In the genomic region with DNA sequence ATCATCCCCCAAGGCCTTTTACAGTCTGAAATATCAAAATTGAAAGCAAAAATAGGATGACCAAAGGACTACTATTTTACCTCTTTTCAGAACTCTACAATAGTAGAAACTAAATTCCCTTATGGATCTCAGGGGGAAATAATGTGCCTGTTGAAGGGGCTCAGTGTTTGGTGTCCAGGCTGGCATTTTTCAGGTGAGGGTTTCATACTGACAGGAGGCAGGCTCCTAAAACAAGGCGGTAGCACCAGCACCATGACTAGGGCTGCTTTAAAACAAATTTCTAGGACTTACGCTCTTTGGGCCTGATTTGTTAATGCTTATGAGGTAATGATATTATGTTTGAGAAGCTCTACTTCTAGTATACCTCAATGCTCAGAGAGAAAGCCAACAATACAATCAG, we compare ENCODE assay signal across 24 cellular contexts. TPM values are rescaled to one million over a fixed set of nuclear protein-coding genes. Genes with fewer than 3 reads are reported as not detected.
DNase-seq lines count a peak whose midpoint lies in the region; ATAC-seq, FAIRE-seq and TF ChIP-seq lines count a peak whose summit lies in the region.
"Had no signal": no experiment of that assay in that cellular context is flagged by ENCODE, and none has a peak within 500 bp of the region (broad histone marks: within the 10 kb centered on the region; RNA-seq: fewer than 3 reads in every experiment).

No MANE protein-coding gene starts in this region.

- H3K79me2 ChIP-seq in HepG2 (ENCODE audit: insufficient read depth, low read length), result peaks cover 8% of the 10 kb centered on the region

- no peak overlapping the region for H3K4me2 ChIP-seq in HepG2 (ENCODE audit: low read depth, low read length)
- H3K4me2 ChIP-seq: BLaER1 treated with 17β-estradiol and CSF1 and Interleukin-3, amounts not matched to agents 10 nM and 100 nM; GM23338 had no signal

- H3K27ac Mint-ChIP-seq in activated CD4-positive, alpha-beta T cell treated with anti-CD3 and anti-CD28 coated beads for 36 hours, result peak overlapping the region; percentile 1
- peak overlapping the region; percentile 41; the same call in 1 of the 2 replicates for H3K27ac Mint-ChIP-seq in WTC11
- no peak overlapping the region for H3K27ac Mint-ChIP-seq in glutamatergic neuron (ENCODE audit: unreplicated experiment)
- H3K27ac Mint-ChIP-seq: GM23338, HFFc6 had no signal

- no peaks in the 10 kb centered on the region for H4K20me1 ChIP-seq in HepG2 (ENCODE audit: insufficient read depth, low read length)

- no peak for TF ChIP-seq POLR2A in HepG2 (IDR thresholded peaks at IDR 0.05; ENCODE audit: insufficient read depth in 1 of 2, low read depth in 2 of 2, low read length in 2 of 2)
- no peak for TF ChIP-seq POLR2A in right lobe of liver (IDR thresholded peaks at IDR 0.05)

- peaks cover 19% of the 10 kb centered on the region for H3K36me3 Mint-ChIP-seq in activated CD4-positive, alpha-beta T cell treated with anti-CD3 and anti-CD28 coated beads for 36 hours (ENCODE audit: low read depth)
- H3K36me3 Mint-ChIP-seq in WTC11 (peaks cover 31% of the 10 kb centered on the region), glutamatergic neuron (ENCODE audit: unreplicated experiment) (no peaks in the 10 kb centered on the region)

- no peak for DNase-seq in activated CD4-positive, alpha-beta T cell treated with anti-CD3 and anti-CD28 coated beads for 36 hours
- DNase-seq in activated CD4-positive, alpha-beta T cell treated with anti-CD3 and anti-CD28 coated beads, Interleukin-2, amount 50 U/mL, for 1 hour, result no peak
- DNase-seq in HepG2 (ENCODE audit: low spot score), result no peak
- no peak for DNase-seq in right lobe of liver
- DNase-seq in WTC11 (ENCODE audit: low spot score), result no peak
- no peak for DNase-seq in NCI-H524 (lab: John Stamatoyannopoulos, UW)
- no peak for DNase-seq in AG20443 (ENCODE audit: low spot score)
- no peak for DNase-seq in glutamatergic neuron
- DNase-seq: COR-L47; DMS53; HFFc6; KG1; MG63; NCI-H1092 treated with DMSO at 0.1 percent for 48 hours; NCI-H1694; NCI-H2107; NCI-H226; NCI-H526 treated with DMSO at 0.1 percent for 48 hours; NK-92 treated with Interleukin-12 subunit alpha and Interleukin-12 subunit beta, amount 100 ng/mL, for 24 hours had no signal

- H3K27me3 Mint-ChIP-seq in activated CD4-positive, alpha-beta T cell treated with anti-CD3 and anti-CD28 coated beads for 36 hours, result no peaks in the 10 kb centered on the region
- H3K27me3 Mint-ChIP-seq in WTC11 (ENCODE audit: low read depth) (no peaks in the 10 kb centered on the region), glutamatergic neuron (ENCODE audit: unreplicated experiment) (peaks cover 3% of the 10 kb centered on the region)

- 92% methylated on average over 2 of the region's 2 CpGs for WGBS in HepG2 (ENCODE audit: low lambda C conversion rate)
- 92% methylated on average over 2 of the region's 2 CpGs for WGBS in right lobe of liver (ENCODE audit: insufficient coverage, low coverage, low lambda C conversion rate, missing lambda C conversion rate)

- CTCF ChIA-PET in activated CD4-positive, alpha-beta T cell treated with anti-CD3 and anti-CD28 coated beads for 36 hours (lab: Charles Lee), result interaction anchor here (0.6 to 11.2 kb wide), 5 partner anchors 19 to 328 kb away, joined by 3 to 155 read pairs (median 4); a partner anchor contains a TSS
- CTCF ChIA-PET in HepG2 (lab: Yijun Ruan, JAX; ENCODE audit: low intra/inter-chr PET ratio, low total read pairs) (interaction anchor here (1.7 kb wide), 1 partner anchor 329 kb away, joined by 4 read pairs; no protein-coding TSS in a partner anchor), WTC11 (lab: Charles Lee) (interaction anchor here (1.9 kb wide), 1 partner anchor 326 kb away, joined by 6 read pairs; no protein-coding TSS in a partner anchor)

- H3K4me3 ChIP-seq in HepG2 (replicated peaks in 1 of 3; ENCODE audit: insufficient read depth in 1 of 3, low read depth in 2 of 3, low read length in 3 of 3) (no peak overlapping the region), right lobe of liver (no peak overlapping the region)
- H3K4me3 ChIP-seq: BLaER1 treated with 17β-estradiol and CSF1 and Interleukin-3, amounts not matched to agents 10 nM and 100 nM; GM23338; MG63; SJSA1 had no signal

- H3K27me3 ChIP-seq in HepG2 (ENCODE audit: control insufficient read depth in 1 of 2, insufficient read depth in 2 of 2, low read length in 2 of 2) (no peaks in the 10 kb centered on the region; a peak in 1 of 5 replicates), right lobe of liver (no peaks in the 10 kb centered on the region)
- H3K27me3 ChIP-seq: BLaER1 treated with 17β-estradiol and CSF1 and Interleukin-3, amounts not matched to agents 10 nM and 100 nM; MG63; SJSA1 had no signal

- no peak overlapping the region for H2AFZ ChIP-seq in HepG2 (ENCODE audit: low read length)
- H2AFZ ChIP-seq: GM23338 had no signal

- TF ChIP-seq EP300 in HepG2 (IDR thresholded peaks at IDR 0.05; ENCODE audit: low read depth in 2 of 2, low read length in 2 of 2) (no peak), HepG2 (CRISPR knock-in tag; IDR thresholded peaks at IDR 0.05; ENCODE audit: borderline replicate concordance) (no peak)

- in situ Hi-C loops in HepG2 (cut with HindIII; ENCODE audit: extremely low pct_ligation_motif_present, low pct_unique_long_range_greater_than_20kb), result no loop called here

- H3K36me3 ChIP-seq in HepG2 (replicated peaks in 1 of 2; ENCODE audit: control insufficient read depth in 1 of 2, insufficient read depth in 2 of 2, low read length in 2 of 2), result peaks cover 7 to 39% of the 10 kb centered on the region in 2 experiments
- peaks cover 0 to 44% (median 6%) of the 10 kb centered on the region in 4 donors for H3K36me3 ChIP-seq in right lobe of liver

- H3K9me3 ChIP-seq in HepG2 (ENCODE audit: low read length) (no peaks in the 10 kb centered on the region), right lobe of liver (no peaks in the 10 kb centered on the region)
- H3K9me3 ChIP-seq: BLaER1 treated with 17β-estradiol and CSF1 and Interleukin-3, amounts not matched to agents 10 nM and 100 nM; MG63; SJSA1 had no signal

- no peaks in the 10 kb centered on the region for H3K4me1 Mint-ChIP-seq in activated CD4-positive, alpha-beta T cell treated with anti-CD3 and anti-CD28 coated beads for 36 hours
- H3K4me1 Mint-ChIP-seq in WTC11, result peaks cover 9% of the 10 kb centered on the region; the same call in 1 of the 2 replicates
- H3K4me1 Mint-ChIP-seq in glutamatergic neuron (ENCODE audit: low read depth, unreplicated experiment), result no peaks in the 10 kb centered on the region

- TF ChIP-seq CTCF in HepG2 (CRISPR knock-in tag; IDR thresholded peaks at IDR 0.05) (no peak), right lobe of liver (IDR thresholded peaks at IDR 0.05) (no peak), WTC11 (IDR thresholded peaks at IDR 0.05) (no peak), glutamatergic neuron (IDR thresholded peaks at IDR 0.05; ENCODE audit: partially characterized antibody, unreplicated experiment) (no peak)

- POLR2A ChIA-PET in activated CD4-positive, alpha-beta T cell treated with anti-CD3 and anti-CD28 coated beads for 36 hours (lab: Charles Lee), result interaction anchor here (1.0 kb wide), 1 partner anchor 63 kb away, joined by 3 read pairs; no protein-coding TSS in a partner anchor
- POLR2A ChIA-PET in HepG2 (lab: Yijun Ruan, JAX), result no interaction called here
- POLR2A ChIA-PET in WTC11 (lab: Charles Lee), result no interaction called here

- H3K4me3 Mint-ChIP-seq in activated CD4-positive, alpha-beta T cell treated with anti-CD3 and anti-CD28 coated beads for 36 hours, result no peak overlapping the region
- H3K4me3 Mint-ChIP-seq in WTC11, result no peak overlapping the region
- no peak overlapping the region for H3K4me3 Mint-ChIP-seq in glutamatergic neuron (ENCODE audit: unreplicated experiment)
- H3K4me3 Mint-ChIP-seq: GM23338, HFFc6 had no signal

- no peak for ATAC-seq in activated CD4-positive, alpha-beta T cell treated with anti-CD3 and anti-CD28 coated beads for 36 hours
- ATAC-seq in HepG2, result no peak
- ATAC-seq in right lobe of liver, result no peak
- ATAC-seq in WTC11, result no peak
- ATAC-seq: GM23338 had no signal

- H3K4me1 ChIP-seq in HepG2 (ENCODE audit: insufficient read depth, low read length), result peaks cover 17% of the 10 kb centered on the region
- H3K4me1 ChIP-seq in right lobe of liver, result no peaks in the 10 kb centered on the region

- FAIRE-seq in HepG2 (lab: Jason Lieb, UNC), result no peak

- H3K9ac ChIP-seq in HepG2 (ENCODE audit: insufficient read depth, low read depth, low read length), result no peak overlapping the region

- no TSS peak for BruUV-seq in HepG2 (replicated peaks; lab: Mats Ljungman, UMichigan)

- no peak for TF ChIP-seq RAD21 in HepG2 (CRISPR knock-in tag; IDR thresholded peaks at IDR 0.05)

- intact Hi-C loops in activated CD4-positive, alpha-beta T cell treated with anti-CD3 and anti-CD28 coated beads for 36 hours (cut with DNase I, micrococcal nuclease), result no loop called here
- intact Hi-C loops in HepG2 (cut with micrococcal nuclease; ENCODE audit: unreplicated experiment) (no loop called here), right lobe of liver (cut with DNase I) (no loop called here)

- no peak overlapping the region for H3K27ac ChIP-seq in HepG2 (ENCODE audit: extremely low read length, insufficient read depth, low read length)
- H3K27ac ChIP-seq in right lobe of liver, result no peak overlapping the region
- H3K27ac ChIP-seq: 22Rv1; BLaER1 treated with 17β-estradiol and CSF1 and Interleukin-3, amounts not matched to agents 10 nM and 100 nM; HL-60; SJSA1 had no signal

- H3K9me3 Mint-ChIP-seq in activated CD4-positive, alpha-beta T cell treated with anti-CD3 and anti-CD28 coated beads for 36 hours (ENCODE audit: low read depth), result no peaks in the 10 kb centered on the region
- H3K9me3 Mint-ChIP-seq in WTC11 (no peaks in the 10 kb centered on the region), glutamatergic neuron (ENCODE audit: unreplicated experiment) (peaks cover 3% of the 10 kb centered on the region)
- H3K9me3 Mint-ChIP-seq: GM23338, HFFc6 had no signal

RNA-seq across cellular contexts. Expression of a gene that starts 5.2 kb away (rescaled TPM):
- total RNA-seq in activated CD4-positive, alpha-beta T cell treated with anti-CD3 and anti-CD28 coated beads for 36 hours, result 100 to 1,000 TPM; 119 to 130 TPM
- 170 and 172 TPM in 2 replicates for total RNA-seq in HepG2 (2016; rRNA removed; fragmentation: Illumina TruSeq; extraction: Trizol)
- 719 and 870 TPM in 2 replicates for total RNA-seq in HepG2 (2016; cell fraction: cytosol; rRNA removed; fragmentation: Illumina TruSeq; extraction: Trizol; ENCODE audit: low read depth)
- total RNA-seq in HepG2 (2016; cell fraction: insoluble cytoplasmic fraction; rRNA removed; fragmentation: Illumina TruSeq; extraction: Trizol), result 161 and 184 TPM in 2 replicates
- 416 and 482 TPM in 2 replicates for total RNA-seq in HepG2 (2016; cell fraction: membrane; rRNA removed; fragmentation: Illumina TruSeq; extraction: Trizol)
- 51.5 and 52.9 TPM in 2 replicates for total RNA-seq in HepG2 (2016; cell fraction: nucleus; rRNA removed; fragmentation: Illumina TruSeq; extraction: Trizol)
- polyA plus RNA-seq in HepG2 (2011; rRNA removed), result 59.1 and 89.7 TPM in 2 replicates
- 70.2 and 71.9 TPM in 2 replicates for polyA plus RNA-seq in HepG2 (2011; cell fraction: cytosol; rRNA removed)
- polyA plus RNA-seq in HepG2 (2011; cell fraction: nucleus; rRNA removed), result 16.6 and 17.4 TPM in 2 replicates
- 58.8 and 77.2 TPM in 2 replicates for polyA plus RNA-seq in HepG2 (2012)
- polyA plus RNA-seq in HepG2 (2016; cell fraction: cytosol; fragmentation: Illumina TruSeq; extraction: Trizol; ENCODE audit: low read depth), result 917 and 1,024 TPM in 2 replicates
- polyA plus RNA-seq in HepG2 (2016; cell fraction: insoluble cytoplasmic fraction; fragmentation: Illumina TruSeq; extraction: Trizol; ENCODE audit: low read depth), result 174 and 187 TPM in 2 replicates
- polyA plus RNA-seq in HepG2 (2016; cell fraction: membrane; fragmentation: Illumina TruSeq; extraction: Trizol; ENCODE audit: low read depth), result 432 and 498 TPM in 2 replicates
- polyA plus RNA-seq in HepG2 (2016; cell fraction: nucleus; fragmentation: Illumina TruSeq; extraction: Trizol; ENCODE audit: insufficient read depth, low read depth), result 94.6 and 103 TPM in 2 replicates
- polyA minus RNA-seq in HepG2 (2011; rRNA and poly(A)+ RNA removed; ENCODE audit: low replicate concordance), result 8.3 and 15.8 TPM in 2 replicates
- 12.3 and 18.9 TPM in 2 replicates for polyA minus RNA-seq in HepG2 (2011; cell fraction: cytosol; rRNA and poly(A)+ RNA removed)
- polyA minus RNA-seq in HepG2 (2011; cell fraction: nucleus; rRNA and poly(A)+ RNA removed), result 10.9 and 11.2 TPM in 2 replicates
- 10 to 100 TPM; 14.6 to 58.6 (median 16.0) TPM for total RNA-seq in right lobe of liver
- 58.2 to 66.1 TPM (median 65.8 TPM) in 3 replicates for total RNA-seq in WTC11 (2021)
- total RNA-seq in glutamatergic neuron (ENCODE audit: unreplicated experiment), result 17.7 TPM

RNA-seq across cellular contexts. Expression of a gene that starts 25.7 kb away (rescaled TPM):
- total RNA-seq in activated CD4-positive, alpha-beta T cell treated with anti-CD3 and anti-CD28 coated beads for 36 hours, result 100 to 1,000 TPM in 1 of 2 experiments, 10 to 100 TPM in 1; 96.6 to 149 TPM
- total RNA-seq in HepG2 (2016; rRNA removed; fragmentation: Illumina TruSeq; extraction: Trizol) (139 and 217 TPM in 2 replicates), right lobe of liver (10 to 100 TPM; 29.8 to 48.0 (median 32.9) TPM), WTC11 (2021) (84.9 to 92.6 TPM (median 88.2 TPM) in 3 replicates), glutamatergic neuron (ENCODE audit: unreplicated experiment) (60.5 TPM)
- 26.2 and 34.3 TPM in 2 replicates for total RNA-seq in HepG2 (2016; cell fraction: cytosol; rRNA removed; fragmentation: Illumina TruSeq; extraction: Trizol; ENCODE audit: low read depth)
- 135 and 223 TPM in 2 replicates for total RNA-seq in HepG2 (2016; cell fraction: insoluble cytoplasmic fraction; rRNA removed; fragmentation: Illumina TruSeq; extraction: Trizol)
- total RNA-seq in HepG2 (2016; cell fraction: membrane; rRNA removed; fragmentation: Illumina TruSeq; extraction: Trizol), result 73.7 and 77.9 TPM in 2 replicates
- 58.0 and 69.5 TPM in 2 replicates for total RNA-seq in HepG2 (2016; cell fraction: nucleus; rRNA removed; fragmentation: Illumina TruSeq; extraction: Trizol)
- 33.2 and 48.2 TPM in 2 replicates for polyA plus RNA-seq in HepG2 (2011; rRNA removed)
- polyA plus RNA-seq in HepG2 (2011; cell fraction: cytosol; rRNA removed), result 17.6 and 27.6 TPM in 2 replicates
- polyA plus RNA-seq in HepG2 (2011; cell fraction: nucleus; rRNA removed), result 10.7 and 17.1 TPM in 2 replicates
- polyA plus RNA-seq in HepG2 (2012), result 42.5 and 50.3 TPM in 2 replicates
- polyA plus RNA-seq in HepG2 (2016; cell fraction: cytosol; fragmentation: Illumina TruSeq; extraction: Trizol; ENCODE audit: low read depth), result 18.1 and 21.3 TPM in 2 replicates
- 128 and 131 TPM in 2 replicates for polyA plus RNA-seq in HepG2 (2016; cell fraction: insoluble cytoplasmic fraction; fragmentation: Illumina TruSeq; extraction: Trizol; ENCODE audit: low read depth)
- polyA plus RNA-seq in HepG2 (2016; cell fraction: membrane; fragmentation: Illumina TruSeq; extraction: Trizol; ENCODE audit: low read depth), result 35.8 and 42.0 TPM in 2 replicates
- polyA plus RNA-seq in HepG2 (2016; cell fraction: nucleus; fragmentation: Illumina TruSeq; extraction: Trizol; ENCODE audit: insufficient read depth, low read depth), result 52.2 and 58.5 TPM in 2 replicates
- polyA minus RNA-seq in HepG2 (2011; rRNA and poly(A)+ RNA removed; ENCODE audit: low replicate concordance), result 17.0 and 33.6 TPM in 2 replicates
- polyA minus RNA-seq in HepG2 (2011; cell fraction: cytosol; rRNA and poly(A)+ RNA removed), result 28.0 and 36.2 TPM in 2 replicates
- polyA minus RNA-seq in HepG2 (2011; cell fraction: nucleus; rRNA and poly(A)+ RNA removed), result 30.4 and 30.7 TPM in 2 replicates

RNA-seq across cellular contexts. Expression of a gene that starts 45.5 kb away (rescaled TPM):
- total RNA-seq in activated CD4-positive, alpha-beta T cell treated with anti-CD3 and anti-CD28 coated beads for 36 hours, result 100 to 1,000 TPM; 411 to 453 TPM
- total RNA-seq in HepG2 (2016; rRNA removed; fragmentation: Illumina TruSeq; extraction: Trizol) (188 and 281 TPM in 2 replicates), right lobe of liver (1 to 10 TPM in 5 of 6 experiments, under 1 TPM in 1; 0.31 to 7.4 (median 2.0) TPM), WTC11 (2021) (192 to 251 TPM (median 193 TPM) in 3 replicates), glutamatergic neuron (ENCODE audit: unreplicated experiment) (293 TPM)
- 38.9 and 41.2 TPM in 2 replicates for total RNA-seq in HepG2 (2016; cell fraction: cytosol; rRNA removed; fragmentation: Illumina TruSeq; extraction: Trizol; ENCODE audit: low read depth)
- 188 and 279 TPM in 2 replicates for total RNA-seq in HepG2 (2016; cell fraction: insoluble cytoplasmic fraction; rRNA removed; fragmentation: Illumina TruSeq; extraction: Trizol)
- total RNA-seq in HepG2 (2016; cell fraction: membrane; rRNA removed; fragmentation: Illumina TruSeq; extraction: Trizol), result 132 and 142 TPM in 2 replicates
- 70.7 and 79.0 TPM in 2 replicates for total RNA-seq in HepG2 (2016; cell fraction: nucleus; rRNA removed; fragmentation: Illumina TruSeq; extraction: Trizol)
- 197 and 269 TPM in 2 replicates for polyA plus RNA-seq in HepG2 (2011; rRNA removed)
- polyA plus RNA-seq in HepG2 (2011; cell fraction: cytosol; rRNA removed), result 162 and 205 TPM in 2 replicates
- 88.5 and 89.7 TPM in 2 replicates for polyA plus RNA-seq in HepG2 (2011; cell fraction: nucleus; rRNA removed)
- polyA plus RNA-seq in HepG2 (2012), result 224 and 287 TPM in 2 replicates
- 31.0 and 33.2 TPM in 2 replicates for polyA plus RNA-seq in HepG2 (2016; cell fraction: cytosol; fragmentation: Illumina TruSeq; extraction: Trizol; ENCODE audit: low read depth)
- 225 and 240 TPM in 2 replicates for polyA plus RNA-seq in HepG2 (2016; cell fraction: insoluble cytoplasmic fraction; fragmentation: Illumina TruSeq; extraction: Trizol; ENCODE audit: low read depth)
- polyA plus RNA-seq in HepG2 (2016; cell fraction: membrane; fragmentation: Illumina TruSeq; extraction: Trizol; ENCODE audit: low read depth), result 83.1 and 83.6 TPM in 2 replicates
- 100 and 101 TPM in 2 replicates for polyA plus RNA-seq in HepG2 (2016; cell fraction: nucleus; fragmentation: Illumina TruSeq; extraction: Trizol; ENCODE audit: insufficient read depth, low read depth)
- 148 and 336 TPM in 2 replicates for polyA minus RNA-seq in HepG2 (2011; rRNA and poly(A)+ RNA removed; ENCODE audit: low replicate concordance)
- 201 and 205 TPM in 2 replicates for polyA minus RNA-seq in HepG2 (2011; cell fraction: cytosol; rRNA and poly(A)+ RNA removed)
- 97.9 and 128 TPM in 2 replicates for polyA minus RNA-seq in HepG2 (2011; cell fraction: nucleus; rRNA and poly(A)+ RNA removed)

Comparison
In these comparisons a context has a peak if more than half of its experiments do, and no peak if none do; other contexts are left out.
1. RNA of a gene that starts 45.5 kb away (total RNA-seq): 411 to 453 TPM in activated CD4-positive, alpha-beta T cell treated with anti-CD3 and anti-CD28 coated beads for 36 hours, 293 TPM in glutamatergic neuron (single experiment), 192 to 251 TPM in WTC11 and 38.9 to 281 TPM in HepG2; 0.31 to 7.4 TPM in right lobe of liver; every median in the first group is over 4 times any median in the second.